Comparison of ENCODE assay signal across 9 cellular contexts in the genomic region with DNA sequence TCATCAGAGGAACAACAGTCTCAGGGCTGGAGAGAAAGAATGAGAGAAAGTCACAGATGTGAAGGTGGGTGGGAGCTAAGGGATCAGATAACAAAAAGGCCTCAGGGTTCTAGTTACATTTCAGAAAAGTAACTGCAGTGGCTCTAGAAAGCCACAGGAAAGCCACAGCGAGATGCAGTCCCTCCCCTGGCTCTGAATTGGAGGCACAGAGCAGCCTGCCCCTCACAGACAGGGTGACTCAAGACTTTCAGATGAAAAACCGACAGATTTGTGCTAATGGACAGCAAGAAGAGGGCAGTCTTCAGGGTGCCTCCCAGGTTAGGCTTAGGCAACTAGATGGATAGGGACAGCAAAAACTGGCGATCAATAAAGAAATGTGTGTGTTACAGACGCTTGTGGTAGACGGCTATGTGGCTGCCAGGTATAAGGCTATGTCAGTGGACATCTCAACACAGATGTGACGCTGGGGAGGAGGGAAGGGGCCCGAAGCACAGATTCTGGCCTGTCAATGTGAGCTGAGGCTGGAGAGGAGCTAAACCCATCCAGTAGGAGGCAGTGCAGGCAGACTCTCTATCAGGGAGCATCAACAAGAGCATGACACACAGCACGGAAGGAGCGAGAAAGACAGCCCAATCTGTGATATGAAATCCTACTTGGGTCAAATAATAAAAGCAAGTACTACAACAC. TPM values are rescaled to one million over a fixed set of nuclear protein-coding genes. Genes with fewer than 3 reads are reported as not detected.
DNase-seq lines count a peak whose midpoint lies in the region; ATAC-seq and TF ChIP-seq lines count a peak whose summit lies in the region.
"Had no signal": no experiment of that assay in that cellular context is flagged by ENCODE, and none has a peak within 500 bp of the region (broad histone marks: within the 10 kb centered on the region; RNA-seq: fewer than 3 reads in every experiment).

No MANE protein-coding gene starts in this region.

- ATAC-seq in left lung (peak; percentile 32), GM21526 (IDR thresholded peaks at IDR 0.05; ENCODE audit: low FRiP score, unreplicated experiment) (no peak), GM19351 (IDR thresholded peaks at IDR 0.05; ENCODE audit: unreplicated experiment) (no peak)

- intact Hi-C loops in left lung (cut with DNase I) (no loop called here), colonic mucosa (cut with DNase I) (no loop called here), thyroid gland (cut with DNase I) (no loop called here)

- TF ChIP-seq POLR2A in thyroid gland (IDR thresholded peaks at IDR 0.05) = no peak

- H3K27me3 ChIP-seq in left lung (no peaks in the 10 kb centered on the region), colonic mucosa (no peaks in the 10 kb centered on the region), thyroid gland (no peaks in the 10 kb centered on the region)

- peaks cover 0 to 95% of the 10 kb centered on the region in 2 donors for H3K36me3 ChIP-seq in left lung
- peaks cover 12% of the 10 kb centered on the region for H3K36me3 ChIP-seq in colonic mucosa
- peaks cover 0 to 3% of the 10 kb centered on the region in 2 donors for H3K36me3 ChIP-seq in thyroid gland

- 75 to 77% methylated on average over 9 of the region's 9 CpGs for WGBS in thyroid gland, 2 donors

- TF ChIP-seq CTCF in C4-2B (conservative IDR thresholded peaks at IDR 0.05) = peak; percentile 66
- TF ChIP-seq CTCF in left lung (IDR thresholded peaks at IDR 0.05) = no peak
- TF ChIP-seq CTCF in colonic mucosa (IDR thresholded peaks at IDR 0.05) = no peak
- peak in 1 of 6 experiments; percentile 2 for TF ChIP-seq CTCF in thyroid gland (IDR thresholded peaks at IDR 0.05)

- H3K4me1 ChIP-seq in left lung (no peaks in the 10 kb centered on the region), colonic mucosa (no peaks in the 10 kb centered on the region), thyroid gland (no peaks in the 10 kb centered on the region)

- H3K4me3 ChIP-seq in left lung (no peak overlapping the region), colonic mucosa (no peak overlapping the region), thyroid gland (replicated peaks in 1 of 3) (no peak overlapping the region)
- H3K4me3 ChIP-seq: thoracic aorta had no signal

- no peak overlapping the region for H3K27ac ChIP-seq in C4-2B
- no peak overlapping the region for H3K27ac ChIP-seq in left lung
- no peak overlapping the region for H3K27ac ChIP-seq in colonic mucosa
- no peak overlapping the region for H3K27ac ChIP-seq in thyroid gland
- H3K27ac ChIP-seq: thoracic aorta had no signal

- H3K9me3 ChIP-seq in left lung = no peaks in the 10 kb centered on the region
- no peaks in the 10 kb centered on the region for H3K9me3 ChIP-seq in colonic mucosa
- H3K9me3 ChIP-seq in thyroid gland = no peaks in the 10 kb centered on the region
- H3K9me3 ChIP-seq: thoracic aorta had no signal

- H3K9ac ChIP-seq in colonic mucosa (ENCODE audit: low read depth in 2 of 2, low read length in 2 of 2) = no peak overlapping the region

- peak; percentile 64 to 71 for DNase-seq in Kasumi-1 (lab: John Stamatoyannopoulos, UW)
- DNase-seq in activated T-cell treated with anti-CD3 and anti-CD28 coated beads, Interleukin-2, amount 50 U/mL, for 48 hours = peak; percentile 66 to 71
- DNase-seq in left lung = no peak
- no peak for DNase-seq in colonic mucosa
- no peak for DNase-seq in thyroid gland

RNA-seq across cellular contexts. Expression of a gene that starts 26.2 kb away (rescaled TPM):
- total RNA-seq in left lung (10 to 100 TPM; 48.1 to 48.9 TPM), colonic mucosa (10 to 100 TPM; 29.9 to 30.8 TPM), thyroid gland (10 to 100 TPM; 75.3 to 86.1 (median 81.9) TPM)

RNA-seq across cellular contexts. Expression of a gene that starts 26.2 kb away (rescaled TPM):
- total RNA-seq in left lung (10 to 100 TPM; 24.3 to 26.6 TPM), colonic mucosa (10 to 100 TPM; 23.5 to 27.1 TPM), thyroid gland (10 to 100 TPM; 51.5 to 68.3 (median 55.1) TPM)

Comparison
In these comparisons a context has a peak if more than half of its experiments do, and no peak if none do; other contexts are left out.
1. DNase-seq: peak in Kasumi-1 (2 of 2) and activated T-cell treated with anti-CD3 and anti-CD28 coated beads, Interleukin-2, amount 50 U/mL, for 48 hours (2 of 2); none in left lung (0 of 2), colonic mucosa (single experiment) and thyroid gland (0 of 2).